15 cellular contexts compared by ENCODE assay signal in genomic region chr6:90097357-90097756, GRCh38.
DNase-seq lines count a peak whose midpoint lies in the region; ATAC-seq and TF ChIP-seq lines count a peak whose summit lies in the region.
"Had no signal": no experiment of that assay in that cellular context is flagged by ENCODE, and none has a peak within 500 bp of the region (broad histone marks: within the 10 kb centered on the region; RNA-seq: fewer than 3 reads in every experiment).

No MANE protein-coding gene starts in this region.

- no peak for TF ChIP-seq CTCF in chondrocyte (IDR thresholded peaks at IDR 0.05)
- TF ChIP-seq CTCF in prostate gland (IDR thresholded peaks at IDR 0.05) = no peak

- no peaks in the 10 kb centered on the region for H3K36me3 ChIP-seq in ACC112 (ENCODE audit: insufficient read depth, low read length)
- no peaks in the 10 kb centered on the region for H3K36me3 ChIP-seq in prostate gland
- H3K36me3 ChIP-seq: BLaER1 had no signal

- H3K4me1 Mint-ChIP-seq in chondrocyte (ENCODE audit: low read depth) = peaks cover 36% of the 10 kb centered on the region

- DNase-seq in RPMI7951 (ENCODE audit: low read depth) (peak; percentile 28), chondrocyte (ENCODE audit: low spot score) (no peak), prostate gland (ENCODE audit: low spot score) (no peak), T-helper 2 cell (no peak), NAMALWA (ENCODE audit: low spot score) (no peak)
- DNase-seq: activated CD4-positive, alpha-beta T cell treated with anti-CD3 and anti-CD28 coated beads, Interleukin-2, amount 50 U/mL, for 48 hours; activated gamma-delta T cell; H7; T-helper 1 cell had no signal

- ATAC-seq in GM19463 (IDR thresholded peaks at IDR 0.05; ENCODE audit: unreplicated experiment) = no peak
- no peak for ATAC-seq in GM18868 (IDR thresholded peaks at IDR 0.05; ENCODE audit: unreplicated experiment)

- no peak overlapping the region for H3K4me3 Mint-ChIP-seq in chondrocyte (ENCODE audit: unreplicated experiment)
- H3K4me3 Mint-ChIP-seq: dendritic cell treated with granulocyte-macrophage colony-stimulating factor and Interleukin-4, amounts not matched to agents 40 ng/mL and 50 ng/mL, for 4 days; nephron had no signal

- peak overlapping the region; percentile 80 for H3K27ac Mint-ChIP-seq in chondrocyte (ENCODE audit: unreplicated experiment)
- H3K27ac Mint-ChIP-seq: dendritic cell treated with granulocyte-macrophage colony-stimulating factor and Interleukin-4, amounts not matched to agents 40 ng/mL and 50 ng/mL, for 4 days had no signal

- H3K27ac ChIP-seq in ACC112 (ENCODE audit: low read depth, low read length) (peak overlapping the region; percentile 53), prostate gland (peak overlapping the region; percentile 13 to 48)
- H3K27ac ChIP-seq: BLaER1 had no signal

- H3K4me1 ChIP-seq in ACC112 (ENCODE audit: control insufficient read depth, insufficient read depth, low read length, unreplicated experiment) (peaks cover 25% of the 10 kb centered on the region), prostate gland (replicated peaks) (no peaks in the 10 kb centered on the region)
- H3K4me1 ChIP-seq: BLaER1 had no signal

- H3K9me3 Mint-ChIP-seq in chondrocyte (ENCODE audit: low read depth) = no peaks in the 10 kb centered on the region
- H3K9me3 Mint-ChIP-seq: dendritic cell treated with granulocyte-macrophage colony-stimulating factor and Interleukin-4, amounts not matched to agents 40 ng/mL and 50 ng/mL, for 4 days; nephron had no signal

- TF ChIP-seq POLR2A in prostate gland (IDR thresholded peaks at IDR 0.05) = no peak

- H3K9me3 ChIP-seq in prostate gland = no peaks in the 10 kb centered on the region
- H3K9me3 ChIP-seq: BLaER1 had no signal

- H3K4me3 ChIP-seq in ACC112 (ENCODE audit: low read depth, low read length) = no peak overlapping the region
- H3K4me3 ChIP-seq in prostate gland = no peak overlapping the region
- H3K4me3 ChIP-seq: BLaER1 had no signal

- no peak overlapping the region for H2AFZ ChIP-seq in ACC112 (ENCODE audit: low read length, unreplicated experiment)

- H3K27me3 ChIP-seq in ACC112 (ENCODE audit: insufficient read depth, low read length) (no peaks in the 10 kb centered on the region), prostate gland (replicated peaks; ENCODE audit: insufficient read depth) (no peaks in the 10 kb centered on the region)
- H3K27me3 ChIP-seq: BLaER1 had no signal

- WGBS in prostate gland = 53% methylated on average over 7 of the region's 7 CpGs

- H3K27me3 Mint-ChIP-seq in chondrocyte (ENCODE audit: low read depth) = no peaks in the 10 kb centered on the region

- no peaks in the 10 kb centered on the region for H3K79me2 ChIP-seq in ACC112 (ENCODE audit: control insufficient read depth, insufficient read depth, low read length, unreplicated experiment)

- no peaks in the 10 kb centered on the region for H3K36me3 Mint-ChIP-seq in chondrocyte (ENCODE audit: low read depth)

- intact Hi-C loops in prostate gland (cut with DNase I) = loop anchor here (5.0 to 10.0 kb wide), 3 partner anchors 120 to 377 kb away; partner anchors contain the start of gene BACH2
